Comparison of ENCODE assay signal across 8 cellular contexts in the genomic region with DNA sequence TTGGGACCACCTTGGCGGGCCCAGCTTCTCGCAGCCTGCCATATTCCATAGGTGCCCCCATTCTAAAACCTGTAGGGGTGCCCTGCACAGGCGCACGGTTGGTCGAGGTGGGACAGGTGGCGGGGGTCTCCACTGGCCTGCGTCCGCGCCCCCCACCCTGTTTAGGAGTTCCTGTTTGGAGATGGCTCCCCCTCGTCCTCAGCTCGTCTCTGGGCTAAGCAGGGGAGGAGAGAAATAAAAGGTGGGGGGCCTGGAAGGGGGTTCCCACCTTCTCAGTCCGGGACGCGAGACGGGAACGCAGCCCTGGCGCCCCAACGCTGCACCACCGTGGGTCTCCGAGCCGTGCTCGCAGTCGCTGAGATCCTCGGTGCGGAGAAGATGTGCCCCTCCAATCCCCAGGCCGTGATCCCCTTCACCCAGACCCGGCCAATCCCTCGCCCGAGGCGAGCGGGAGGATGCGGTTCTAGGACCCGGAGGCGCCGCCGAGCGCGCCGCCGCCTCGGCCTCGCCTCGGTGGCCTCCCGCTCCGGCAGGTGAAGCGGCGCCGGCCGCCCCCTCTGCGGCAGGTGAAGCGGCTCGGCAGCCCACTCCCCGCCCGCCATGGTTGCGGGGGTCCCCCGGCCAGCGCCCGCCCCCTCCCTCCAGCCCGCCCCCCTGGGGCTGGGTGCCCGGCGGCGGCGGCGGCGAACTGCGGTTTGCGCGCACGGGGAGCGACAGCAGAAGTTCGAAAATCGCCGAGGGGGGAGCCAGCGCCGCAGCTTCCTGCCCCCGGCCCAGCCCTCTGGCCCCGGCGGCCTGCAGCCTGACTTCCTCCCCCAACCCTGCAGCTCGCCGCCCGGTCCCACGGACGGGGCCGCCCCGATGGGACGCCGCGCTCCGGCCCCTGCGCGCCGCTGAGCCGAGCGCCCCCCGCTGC. TPM values are rescaled to one million over a fixed set of nuclear protein-coding genes. Genes with fewer than 3 reads are reported as not detected.
A peak's percentile ranks its signal among the peaks of the same experiment; 100 is the strongest.
DNase-seq lines count a peak whose midpoint lies in the region; ATAC-seq, FAIRE-seq and TF ChIP-seq lines count a peak whose summit lies in the region.

A gene with protein sequence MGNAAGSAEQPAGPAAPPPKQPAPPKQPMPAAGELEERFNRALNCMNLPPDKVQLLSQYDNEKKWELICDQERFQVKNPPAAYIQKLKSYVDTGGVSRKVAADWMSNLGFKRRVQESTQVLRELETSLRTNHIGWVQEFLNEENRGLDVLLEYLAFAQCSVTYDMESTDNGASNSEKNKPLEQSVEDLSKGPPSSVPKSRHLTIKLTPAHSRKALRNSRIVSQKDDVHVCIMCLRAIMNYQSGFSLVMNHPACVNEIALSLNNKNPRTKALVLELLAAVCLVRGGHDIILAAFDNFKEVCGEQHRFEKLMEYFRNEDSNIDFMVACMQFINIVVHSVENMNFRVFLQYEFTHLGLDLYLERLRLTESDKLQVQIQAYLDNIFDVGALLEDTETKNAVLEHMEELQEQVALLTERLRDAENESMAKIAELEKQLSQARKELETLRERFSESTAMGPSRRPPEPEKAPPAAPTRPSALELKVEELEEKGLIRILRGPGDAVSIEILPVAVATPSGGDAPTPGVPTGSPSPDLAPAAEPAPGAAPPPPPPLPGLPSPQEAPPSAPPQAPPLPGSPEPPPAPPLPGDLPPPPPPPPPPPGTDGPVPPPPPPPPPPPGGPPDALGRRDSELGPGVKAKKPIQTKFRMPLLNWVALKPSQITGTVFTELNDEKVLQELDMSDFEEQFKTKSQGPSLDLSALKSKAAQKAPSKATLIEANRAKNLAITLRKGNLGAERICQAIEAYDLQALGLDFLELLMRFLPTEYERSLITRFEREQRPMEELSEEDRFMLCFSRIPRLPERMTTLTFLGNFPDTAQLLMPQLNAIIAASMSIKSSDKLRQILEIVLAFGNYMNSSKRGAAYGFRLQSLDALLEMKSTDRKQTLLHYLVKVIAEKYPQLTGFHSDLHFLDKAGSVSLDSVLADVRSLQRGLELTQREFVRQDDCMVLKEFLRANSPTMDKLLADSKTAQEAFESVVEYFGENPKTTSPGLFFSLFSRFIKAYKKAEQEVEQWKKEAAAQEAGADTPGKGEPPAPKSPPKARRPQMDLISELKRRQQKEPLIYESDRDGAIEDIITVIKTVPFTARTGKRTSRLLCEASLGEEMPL (plus strand): TSS at position 805 of the 916 bp plus-strand sequence. CDS start 240 bp downstream, outside the sequence.

- H3K9me3 Mint-ChIP-seq in natural killer cell treated with Interleukin-12 subunit alpha and Interleukin-12 subunit beta and Interleukin-15 and Interleukin-18, amount 100 ng/mL, for 72 hours, result no peaks in the 10 kb centered on the region

- H3K4me1 ChIP-seq in MM.1S (ENCODE audit: low read length) (peaks cover 30% of the 10 kb centered on the region), esophagus squamous epithelium (peaks cover 4 to 74% (median 23%) of the 10 kb centered on the region in 3 donors), uterus (peaks cover 0 to 6% of the 10 kb centered on the region in 2 donors)

- peak; percentile 64 for FAIRE-seq in GM12892 (lab: Jason Lieb, UNC)

- peak within 1 kb of the TSS; percentile 98 for H3K4me3 ChIP-seq in MM.1S (ENCODE audit: low read length)
- peak within 1 kb of the TSS; percentile 33 to 70 (median 50) for H3K4me3 ChIP-seq in esophagus squamous epithelium
- H3K4me3 ChIP-seq in uterus, result peak within 1 kb of the TSS; percentile 16 to 39

- H3K27ac ChIP-seq in MM.1S (ENCODE audit: low read length) (peak within 1 kb of the TSS; percentile 99), esophagus squamous epithelium (peak within 1 kb of the TSS; percentile 70 to 95 (median 84)), uterus (no peak within 1 kb of the TSS)

- peak within 1 kb of the TSS; percentile 92 for H3K4me2 ChIP-seq in MM.1S (ENCODE audit: low read depth, low read length)

- H3K4me1 Mint-ChIP-seq in natural killer cell treated with Interleukin-12 subunit alpha and Interleukin-12 subunit beta and Interleukin-15 and Interleukin-18, amount 100 ng/mL, for 72 hours (ENCODE audit: low read depth in 2 of 2), result peaks cover 52 to 57% of the 10 kb centered on the region in 2 donors

- H3K79me2 ChIP-seq in MM.1S (ENCODE audit: low read length), result peaks cover 58% of the 10 kb centered on the region

- H3F3A ChIP-seq in MM.1S (ENCODE audit: insufficient read depth, low read length), result peaks cover 57% of the 10 kb centered on the region

- H3K4me3 Mint-ChIP-seq in natural killer cell treated with Interleukin-12 subunit alpha and Interleukin-12 subunit beta and Interleukin-15 and Interleukin-18, amount 100 ng/mL, for 72 hours, result peak within 1 kb of the TSS; percentile 90

- H3K9me2 ChIP-seq in MM.1S (replicated peaks; ENCODE audit: insufficient read depth, low read length), result no peaks in the 10 kb centered on the region

- H3K9me3 ChIP-seq in MM.1S (replicated peaks; ENCODE audit: insufficient read depth, low read length), result no peaks in the 10 kb centered on the region
- no peaks in the 10 kb centered on the region for H3K9me3 ChIP-seq in esophagus squamous epithelium
- H3K9me3 ChIP-seq in uterus, result no peaks in the 10 kb centered on the region

- H3K27me3 ChIP-seq in MM.1S (replicated peaks; ENCODE audit: insufficient read depth, low read length) (no peaks in the 10 kb centered on the region), esophagus squamous epithelium (peaks cover 0 to 36% (median 3%) of the 10 kb centered on the region in 4 donors), uterus (no peaks in the 10 kb centered on the region)

- ATAC-seq in natural killer cell treated with Interleukin-12 subunit alpha and Interleukin-12 subunit beta and Interleukin-15 and Interleukin-18, amount 100 ng/mL, for 72 hours, result peak; percentile 58 to 67
- ATAC-seq in GM19455 (IDR thresholded peaks at IDR 0.05; ENCODE audit: unreplicated experiment), result no peak

- no peaks in the 10 kb centered on the region for H3K27me3 Mint-ChIP-seq in natural killer cell treated with Interleukin-12 subunit alpha and Interleukin-12 subunit beta and Interleukin-15 and Interleukin-18, amount 100 ng/mL, for 72 hours

- 9 to 13% methylated on average over 5 to 22 of the region's 95 CpGs for WGBS in esophagus squamous epithelium, 2 donors

- H4K20me1 ChIP-seq in MM.1S (ENCODE audit: insufficient read depth, low read length), result no peaks in the 10 kb centered on the region

- H3K36me3 Mint-ChIP-seq in natural killer cell treated with Interleukin-12 subunit alpha and Interleukin-12 subunit beta and Interleukin-15 and Interleukin-18, amount 100 ng/mL, for 72 hours, result no peaks in the 10 kb centered on the region

- TF ChIP-seq POLR2A in GM12892 (IDR thresholded peaks at IDR 0.05; ENCODE audit: low read depth, low read length), result peak; percentile 64; the same call in 1 of the 2 replicates
- peak in 1 of 4 donors; percentile 61 for TF ChIP-seq POLR2A in esophagus squamous epithelium (IDR thresholded peaks at IDR 0.05)
- no peak for TF ChIP-seq POLR2A in uterus (IDR thresholded peaks at IDR 0.05)

- peak within 1 kb of the TSS; percentile 52 for H2AFZ ChIP-seq in MM.1S (ENCODE audit: low read length)

- H3K36me3 ChIP-seq in MM.1S (replicated peaks; ENCODE audit: insufficient read depth, low read length) (no peaks in the 10 kb centered on the region), esophagus squamous epithelium (no peaks in the 10 kb centered on the region), uterus (no peaks in the 10 kb centered on the region)

- DNase-seq in GM12892 (ENCODE audit: insufficient read length), result peak; percentile 63
- DNase-seq in MM.1S, result peak; percentile 81
- DNase-seq in activated T-cell treated with anti-CD3 and anti-CD28 coated beads for 24 hours (ENCODE audit: low read depth), result peak; percentile 46
- DNase-seq in esophagus squamous epithelium (lab: John Stamatoyannopoulos, UW), result no peak
- DNase-seq in natural killer cell treated with Interleukin-12 subunit alpha and Interleukin-12 subunit beta and Interleukin-15 and Interleukin-18, amount 100 ng/mL, for 72 hours (ENCODE audit: low spot score), result peak; percentile 88
- DNase-seq in uterus, result no peak
- DNase-seq in hepatic stellate cell (ENCODE audit: low spot score), result no peak

- intact Hi-C loops in esophagus squamous epithelium (cut with DNase I), result loop anchor here (5.0 kb wide), 1 partner anchor 51 kb away; no protein-coding TSS in a partner anchor
- intact Hi-C loops in uterus (cut with DNase I; ENCODE audit: low total_unique reads), result no loop called here

- H3K27ac Mint-ChIP-seq in natural killer cell treated with Interleukin-12 subunit alpha and Interleukin-12 subunit beta and Interleukin-15 and Interleukin-18, amount 100 ng/mL, for 72 hours, result peak within 1 kb of the TSS; percentile 100

- peak within 1 kb of the TSS; percentile 98 for H3K9ac ChIP-seq in MM.1S (ENCODE audit: low read length)

- no peak for TF ChIP-seq CTCF in MM.1S (IDR thresholded peaks at IDR 0.05; ENCODE audit: low read length)
- no peak for TF ChIP-seq CTCF in esophagus squamous epithelium (IDR thresholded peaks at IDR 0.05)
- no peak for TF ChIP-seq CTCF in uterus (IDR thresholded peaks at IDR 0.05)

RNA-seq across cellular contexts. Expression of the gene that starts here (rescaled TPM):
- 54.8 TPM for polyA plus RNA-seq in GM12892 (2012; ENCODE audit: missing spikeins)
- 10 to 100 TPM in 2 of 4 donors, 1 to 10 TPM in 2; 3.5 to 16.8 (median 6.9) TPM for total RNA-seq in esophagus squamous epithelium
- total RNA-seq in natural killer cell treated with Interleukin-12 subunit alpha and Interleukin-12 subunit beta and Interleukin-15 and Interleukin-18, amount 100 ng/mL, for 72 hours, result 100 to 1,000 TPM; 280 to 380 TPM
- 10 to 100 TPM in 1 of 4 donors, 1 to 10 TPM in 3; 2.6 to 12.3 (median 3.6) TPM for total RNA-seq in uterus

Comparison
In these comparisons a context has a peak if more than half of its experiments do, and no peak if none do; other contexts are left out.
1. RNA of the gene that starts here (total RNA-seq): 280 to 380 TPM in natural killer cell treated with Interleukin-12 subunit alpha and Interleukin-12 subunit beta and Interleukin-15 and Interleukin-18, amount 100 ng/mL, for 72 hours; 3.5 to 16.8 TPM in esophagus squamous epithelium and 2.6 to 12.3 TPM in uterus; every median in the first group is over 10 times any median in the second.
2. DNase-seq: peak in GM12892 (single experiment), MM.1S (single experiment), activated T-cell treated with anti-CD3 and anti-CD28 coated beads for 24 hours (single experiment) and natural killer cell treated with Interleukin-12 subunit alpha and Interleukin-12 subunit beta and Interleukin-15 and Interleukin-18, amount 100 ng/mL, for 72 hours (single experiment); none in esophagus squamous epithelium (single experiment), uterus (0 of 2) and hepatic stellate cell (single experiment).
3. H3K27ac ChIP-seq: peak in MM.1S (single experiment) and esophagus squamous epithelium (4 of 4); none in uterus (0 of 2).
4. H3K4me3 ChIP-seq: peak in every context shown above with its lines; median percentile 98 in MM.1S; 50 in esophagus squamous epithelium; 28 in uterus.